In genomic region chr3:61996351-61996750, GRCh38 we compare ENCODE assay signal across 22 cellular contexts.
DNase-seq lines count a peak whose midpoint lies in the region; TF ChIP-seq lines count a peak whose summit lies in the region.
"Had no signal": no experiment of that assay in that cellular context is flagged by ENCODE, and none has a peak within 500 bp of the region (broad histone marks: within the 10 kb centered on the region; RNA-seq: fewer than 3 reads in every experiment).

No MANE protein-coding gene starts in this region.

- no peaks in the 10 kb centered on the region for H3K4me1 ChIP-seq in mammary epithelial cell (ENCODE audit: insufficient read depth, low read length)
- H3K4me1 ChIP-seq: SJCRH30 had no signal

- H2AFZ ChIP-seq in mammary epithelial cell (ENCODE audit: low read depth, low read length), result no peak overlapping the region

- H3K9ac ChIP-seq in mammary epithelial cell (ENCODE audit: insufficient read depth, low read length), result no peak overlapping the region

- no peak for TF ChIP-seq CTCF in mammary epithelial cell (conservative IDR thresholded peaks at IDR 0.05 in 1 of 2, IDR thresholded peaks at IDR 0.05 in 1 of 2; ENCODE audit: extremely low read depth in 1 of 2, insufficient read depth in 1 of 2, low read depth in 1 of 2, low read length in 2 of 2)
- no peak for TF ChIP-seq CTCF in osteocyte (IDR thresholded peaks at IDR 0.05)

- no peaks in the 10 kb centered on the region for H3K36me3 Mint-ChIP-seq in osteocyte (ENCODE audit: unreplicated experiment)

- no TSS peak for BruUV-seq in mammary epithelial cell (replicated peaks; lab: Mats Ljungman, UMichigan)

- no peaks in the 10 kb centered on the region for H3K36me3 ChIP-seq in mammary epithelial cell (ENCODE audit: insufficient read depth, low read length)
- H3K36me3 ChIP-seq: SJCRH30 had no signal

- no peak overlapping the region for H3K4me3 ChIP-seq in mammary epithelial cell (replicated peaks in 1 of 3; ENCODE audit: insufficient read depth in 1 of 3, low read depth in 2 of 3, low read length in 3 of 3)
- H3K4me3 ChIP-seq: GM12878, SJCRH30 had no signal

- H3K27me3 Mint-ChIP-seq in osteocyte (ENCODE audit: unreplicated experiment), result no peaks in the 10 kb centered on the region
- H3K27me3 Mint-ChIP-seq: B cell; CD4-positive, alpha-beta T cell had no signal

- no peaks in the 10 kb centered on the region for H4K20me1 ChIP-seq in mammary epithelial cell (ENCODE audit: insufficient read depth, low read length)

- no peak overlapping the region for H3K4me2 ChIP-seq in mammary epithelial cell (ENCODE audit: insufficient read depth, low read depth, low read length)

- dilution Hi-C loops in mammary epithelial cell (cut with HindIII; ENCODE audit: low sequenced_read_pairs), result no loop called here

- H3K79me2 ChIP-seq in mammary epithelial cell (ENCODE audit: insufficient read depth, low read length), result no peaks in the 10 kb centered on the region

- WGBS in mammary epithelial cell (ENCODE audit: low coverage, missing lambda C conversion rate), result 69% methylated on average over 1 of the region's 1 CpG

- peak; percentile 33 for DNase-seq in NCI-H748 (lab: John Stamatoyannopoulos, UW; ENCODE audit: unreplicated experiment)
- no peak for DNase-seq in NCI-H748 treated with DMSO at 0.1 percent for 48 hours (lab: John Stamatoyannopoulos, UW)
- DNase-seq in LHCN-M2 (ENCODE audit: low read depth), result peak; percentile 15
- DNase-seq in mammary epithelial cell, result peak; percentile 20
- no peak for DNase-seq in osteocyte (ENCODE audit: extremely low spot score, unreplicated experiment)
- DNase-seq in germinal center (ENCODE audit: low spot score), result no peak
- DNase-seq in activated CD4-positive, alpha-beta T cell treated with anti-CD3 and anti-CD28 coated beads, Interleukin-2, amount 50 U/mL, for 4 hours, result no peak
- DNase-seq in posterior cingulate gyrus, result no peak
- DNase-seq: CD4-positive, alpha-beta T cell; DMS79; GDM1; GOT3; NCI-H1048; NCI-H1436 treated with DMSO at 0.1 percent for 48 hours; NCI-H2081 treated with DMSO at 0.1 percent for 48 hours; NCI-H2227 treated with DMSO at 0.1 percent for 48 hours; NCI-H524 treated with DMSO at 0.1 percent for 48 hours; RPMI8226 had no signal

- H3K9me3 ChIP-seq in mammary epithelial cell (replicated peaks; ENCODE audit: insufficient read depth, low read length), result no peaks in the 10 kb centered on the region
- H3K9me3 ChIP-seq: SJCRH30 had no signal

- H3K27ac Mint-ChIP-seq in osteocyte (ENCODE audit: unreplicated experiment), result peak overlapping the region; percentile 40
- H3K27ac Mint-ChIP-seq: B cell; CD4-positive, alpha-beta T cell had no signal

- H3K4me1 Mint-ChIP-seq in osteocyte (ENCODE audit: unreplicated experiment), result peaks cover 15% of the 10 kb centered on the region
- H3K4me1 Mint-ChIP-seq: B cell had no signal

- in situ Hi-C loops in mammary epithelial cell (cut with MboI; ENCODE audit: low sequenced_read_pairs in 2 of 2), result no loop called here

- CTCF ChIA-PET in mammary epithelial cell (lab: Charles Lee; ENCODE audit: low non-redundant PET), result no interaction called here

- H3K27ac ChIP-seq in mammary epithelial cell (ENCODE audit: insufficient read depth, low read depth, low read length), result no peak overlapping the region
- H3K27ac ChIP-seq: 22Rv1, SJCRH30 had no signal

- intact Hi-C loops in mammary epithelial cell (cut with micrococcal nuclease) (no loop called here), posterior cingulate gyrus (cut with DNase I) (no loop called here)

- H3K27me3 ChIP-seq in mammary epithelial cell (ENCODE audit: insufficient read depth, low read length), result no peaks in the 10 kb centered on the region
- H3K27me3 ChIP-seq: SJCRH30 had no signal

- H3K9me3 Mint-ChIP-seq in osteocyte (ENCODE audit: unreplicated experiment), result no peaks in the 10 kb centered on the region

- H3K4me3 Mint-ChIP-seq in osteocyte (ENCODE audit: unreplicated experiment), result no peak overlapping the region
- H3K4me3 Mint-ChIP-seq: B cell; CD4-positive, alpha-beta T cell had no signal

Comparison
In these comparisons a context has a peak if more than half of its experiments do, and no peak if none do; other contexts are left out.
1. DNase-seq: peak in NCI-H748 (single experiment), LHCN-M2 (single experiment) and mammary epithelial cell (single experiment); none in NCI-H748 treated with DMSO at 0.1 percent for 48 hours (single experiment), osteocyte (single experiment), germinal center (single experiment), activated CD4-positive, alpha-beta T cell treated with anti-CD3 and anti-CD28 coated beads, Interleukin-2, amount 50 U/mL, for 4 hours (0 of 2) and posterior cingulate gyrus (0 of 10).